Comparison of ENCODE assay signal across 1 cellular context in the genomic region with DNA sequence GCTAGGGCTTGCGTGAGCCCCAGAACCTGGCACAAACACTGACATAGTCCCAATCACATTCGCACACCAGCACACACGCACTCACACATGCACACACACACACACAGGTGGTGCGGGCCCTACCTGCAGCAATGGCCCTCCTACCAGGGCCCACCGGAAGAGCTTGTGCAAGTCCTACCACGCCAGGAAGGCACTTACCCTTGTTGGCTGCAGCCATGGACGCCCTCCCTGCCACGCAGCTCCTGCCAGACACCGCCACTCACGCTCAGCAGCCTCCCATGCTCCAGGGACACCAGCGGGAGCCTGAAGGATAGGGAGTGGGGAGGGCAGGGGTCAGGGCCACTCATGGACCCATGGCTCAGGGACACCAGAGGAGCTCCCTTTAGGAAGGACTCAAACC.
TF ChIP-seq lines count a peak whose summit lies in the region.

No MANE protein-coding gene starts in this region.

TF ChIP-seq in WTC11, 78 proteins besides CTCF, POLR2A, EP300 and RAD21 (continued from another document):
- TF ChIP-seq FOXJ3 (CRISPR knock-in tag; IDR thresholded peaks at IDR 0.05; ENCODE audit: borderline replicate concordance) (no peak), ZNF121 (CRISPR knock-in tag; IDR thresholded peaks at IDR 0.05) (no peak), GTF2I (CRISPR knock-in tag; conservative IDR thresholded peaks at IDR 0.05) (no peak), NFYB (CRISPR knock-in tag; conservative IDR thresholded peaks at IDR 0.05; ENCODE audit: low read depth) (no peak)
- TF ChIP-seq, protein P1, sequence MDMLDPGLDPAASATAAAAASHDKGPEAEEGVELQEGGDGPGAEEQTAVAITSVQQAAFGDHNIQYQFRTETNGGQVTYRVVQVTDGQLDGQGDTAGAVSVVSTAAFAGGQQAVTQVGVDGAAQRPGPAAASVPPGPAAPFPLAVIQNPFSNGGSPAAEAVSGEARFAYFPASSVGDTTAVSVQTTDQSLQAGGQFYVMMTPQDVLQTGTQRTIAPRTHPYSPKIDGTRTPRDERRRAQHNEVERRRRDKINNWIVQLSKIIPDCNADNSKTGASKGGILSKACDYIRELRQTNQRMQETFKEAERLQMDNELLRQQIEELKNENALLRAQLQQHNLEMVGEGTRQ (CRISPR knock-in tag; IDR thresholded peaks at IDR 0.05): no peak
- TF ChIP-seq, protein P2, sequence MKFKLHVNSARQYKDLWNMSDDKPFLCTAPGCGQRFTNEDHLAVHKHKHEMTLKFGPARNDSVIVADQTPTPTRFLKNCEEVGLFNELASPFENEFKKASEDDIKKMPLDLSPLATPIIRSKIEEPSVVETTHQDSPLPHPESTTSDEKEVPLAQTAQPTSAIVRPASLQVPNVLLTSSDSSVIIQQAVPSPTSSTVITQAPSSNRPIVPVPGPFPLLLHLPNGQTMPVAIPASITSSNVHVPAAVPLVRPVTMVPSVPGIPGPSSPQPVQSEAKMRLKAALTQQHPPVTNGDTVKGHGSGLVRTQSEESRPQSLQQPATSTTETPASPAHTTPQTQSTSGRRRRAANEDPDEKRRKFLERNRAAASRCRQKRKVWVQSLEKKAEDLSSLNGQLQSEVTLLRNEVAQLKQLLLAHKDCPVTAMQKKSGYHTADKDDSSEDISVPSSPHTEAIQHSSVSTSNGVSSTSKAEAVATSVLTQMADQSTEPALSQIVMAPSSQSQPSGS (CRISPR knock-in tag; IDR thresholded peaks at IDR 0.05; ENCODE audit: borderline replicate concordance, low read depth): no peak
TF ChIP-seq in WTC11: peak in this region for 0.
